ENCODE assay signal across 11 cellular contexts in genomic region chr14:89427426-89428162, GRCh38. TPM values are rescaled to one million over a fixed set of nuclear protein-coding genes. Genes with fewer than 3 reads are reported as not detected.
DNase-seq lines count a peak whose midpoint lies in the region; ATAC-seq, FAIRE-seq and TF ChIP-seq lines count a peak whose summit lies in the region.
"Had no signal": no experiment of that assay in that cellular context is flagged by ENCODE, and none has a peak within 500 bp of the region (broad histone marks: within the 10 kb centered on the region; RNA-seq: fewer than 3 reads in every experiment).

No MANE protein-coding gene starts in this region.

- peak overlapping the region; percentile 89 for H3K4me2 ChIP-seq in SU-DHL-6 (ENCODE audit: low read depth, low read length, poor library complexity, severe bottlenecking)

- ATAC-seq in CD8-positive, alpha-beta T cell, result no peak
- no peak for ATAC-seq in GM19035 (IDR thresholded peaks at IDR 0.05; ENCODE audit: unreplicated experiment)
- no peak for ATAC-seq in HG03520 (IDR thresholded peaks at IDR 0.05; ENCODE audit: unreplicated experiment)

- H3K9me3 Mint-ChIP-seq in CD8-positive, alpha-beta T cell, result no peaks in the 10 kb centered on the region
- peaks cover 10% of the 10 kb centered on the region for H3K9me3 Mint-ChIP-seq in glutamatergic neuron (ENCODE audit: unreplicated experiment)
- H3K9me3 Mint-ChIP-seq: IgD-negative memory B cell had no signal

- H3K36me3 ChIP-seq in CD8-positive, alpha-beta T cell (ENCODE audit: insufficient read depth, low read length), result no peaks in the 10 kb centered on the region
- H3K36me3 ChIP-seq in SU-DHL-6 (ENCODE audit: low read length) (no peaks in the 10 kb centered on the region), neutrophil (no peaks in the 10 kb centered on the region)

- no peaks in the 10 kb centered on the region for H3K9me2 ChIP-seq in SU-DHL-6 (replicated peaks; ENCODE audit: insufficient read depth, low read length)

- H4K20me1 ChIP-seq in SU-DHL-6 (ENCODE audit: low read depth, low read length), result no peaks in the 10 kb centered on the region

- TF ChIP-seq CTCF in CD8-positive, alpha-beta T cell (IDR thresholded peaks at IDR 0.05), result no peak
- no peak for TF ChIP-seq CTCF in SU-DHL-6 (IDR thresholded peaks at IDR 0.05; ENCODE audit: insufficient read depth, low read length, poor library complexity, severe bottlenecking)
- no peak for TF ChIP-seq CTCF in glutamatergic neuron (IDR thresholded peaks at IDR 0.05; ENCODE audit: partially characterized antibody, unreplicated experiment)
- TF ChIP-seq CTCF in neutrophil (IDR thresholded peaks at IDR 0.05), result no peak

- H3K27ac ChIP-seq in CD8-positive, alpha-beta T cell (ENCODE audit: low read depth, low read length), result no peak overlapping the region
- H3K27ac ChIP-seq in SU-DHL-6 (ENCODE audit: low read depth, low read length) (peak overlapping the region; percentile 99), neutrophil (peak overlapping the region; percentile 25)
- H3K27ac ChIP-seq: C4-2B had no signal

- peak overlapping the region; percentile 70 for H3K9ac ChIP-seq in SU-DHL-6 (ENCODE audit: low read length)

- no peak overlapping the region for H2AFZ ChIP-seq in SU-DHL-6 (ENCODE audit: low read depth, low read length, severe bottlenecking)

- CTCF ChIA-PET in CD8-positive, alpha-beta T cell (lab: Charles Lee), result interaction anchor here (1.6 kb wide), 1 partner anchor 340 kb away, joined by 4 read pairs; no protein-coding TSS in a partner anchor

- no peaks in the 10 kb centered on the region for H3K27me3 ChIP-seq in CD8-positive, alpha-beta T cell (ENCODE audit: insufficient read depth, low read length)
- no peaks in the 10 kb centered on the region for H3K27me3 ChIP-seq in SU-DHL-6 (ENCODE audit: low read length)
- H3K27me3 ChIP-seq in neutrophil, result no peaks in the 10 kb centered on the region

- H3K4me1 ChIP-seq in CD8-positive, alpha-beta T cell (ENCODE audit: insufficient read depth, low read length), result peaks cover 37% of the 10 kb centered on the region
- peaks cover 37% of the 10 kb centered on the region in 2 experiments for H3K4me1 ChIP-seq in neutrophil (ENCODE audit: control insufficient read depth in 1 of 2, insufficient read depth in 1 of 2, low read depth in 1 of 2, low read length in 1 of 2)

- H3K9me3 ChIP-seq in CD8-positive, alpha-beta T cell (ENCODE audit: low read length), result no peaks in the 10 kb centered on the region
- H3K9me3 ChIP-seq in SU-DHL-6 (ENCODE audit: insufficient read depth, low read length), result no peaks in the 10 kb centered on the region
- no peaks in the 10 kb centered on the region for H3K9me3 ChIP-seq in neutrophil

- intact Hi-C loops in CD8-positive, alpha-beta T cell (cut with DNase I, micrococcal nuclease), result no loop called here

- H3K27ac Mint-ChIP-seq in CD8-positive, alpha-beta T cell, result peak overlapping the region; percentile 93
- peak overlapping the region; percentile 43 for H3K27ac Mint-ChIP-seq in glutamatergic neuron (ENCODE audit: unreplicated experiment)

- no peak for DNase-seq in CD8-positive, alpha-beta T cell
- DNase-seq in glutamatergic neuron (no peak), SIG-M5 treated with dmso at 0.1 percent for 504 hours (lab: John Stamatoyannopoulos, UW; ENCODE audit: unreplicated experiment) (no peak), RCC 7860 (ENCODE audit: low spot score) (no peak)

- no peaks in the 10 kb centered on the region for H3K27me3 Mint-ChIP-seq in CD8-positive, alpha-beta T cell (ENCODE audit: low read depth)
- peaks cover 6% of the 10 kb centered on the region for H3K27me3 Mint-ChIP-seq in glutamatergic neuron (ENCODE audit: unreplicated experiment)

- H3K36me3 Mint-ChIP-seq in CD8-positive, alpha-beta T cell, result peaks cover 2% of the 10 kb centered on the region
- H3K36me3 Mint-ChIP-seq in glutamatergic neuron (ENCODE audit: unreplicated experiment), result peaks cover 3% of the 10 kb centered on the region

- H3K4me3 ChIP-seq in CD8-positive, alpha-beta T cell (ENCODE audit: low read depth, low read length), result no peak overlapping the region
- no peak overlapping the region for H3K4me3 ChIP-seq in SU-DHL-6 (ENCODE audit: insufficient read depth, low read length, poor library complexity, severe bottlenecking)
- no peak overlapping the region for H3K4me3 ChIP-seq in neutrophil (ENCODE audit: low read depth in 1 of 2, low read length in 1 of 2)

- peaks cover 74% of the 10 kb centered on the region for H3K4me1 Mint-ChIP-seq in CD8-positive, alpha-beta T cell (ENCODE audit: low read depth)
- peaks cover 35% of the 10 kb centered on the region for H3K4me1 Mint-ChIP-seq in glutamatergic neuron (ENCODE audit: low read depth, unreplicated experiment)

- no peak for FAIRE-seq in RCC 7860 (lab: Jason Lieb, UNC)
- FAIRE-seq: frontal cortex had no signal

- peak overlapping the region; percentile 15 for H3K4me3 Mint-ChIP-seq in CD8-positive, alpha-beta T cell
- no peak overlapping the region for H3K4me3 Mint-ChIP-seq in glutamatergic neuron (ENCODE audit: unreplicated experiment)

- POLR2A ChIA-PET in CD8-positive, alpha-beta T cell (lab: Charles Lee), result no interaction called here

- H3K79me2 ChIP-seq in SU-DHL-6 (ENCODE audit: insufficient read depth, low read length), result peaks cover 16% of the 10 kb centered on the region; the same call in 1 of the 2 replicates

- peaks cover 27% of the 10 kb centered on the region for H3F3A ChIP-seq in SU-DHL-6 (ENCODE audit: insufficient read depth)

RNA-seq across cellular contexts. Expression of gene FOXN3, which starts 10.6 kb away (rescaled TPM):
- total RNA-seq in CD8-positive, alpha-beta T cell, result 100 to 1,000 TPM; 134 to 139 TPM
- 139 TPM for total RNA-seq in glutamatergic neuron (ENCODE audit: unreplicated experiment)
